ENCODE assay signal across 31 cellular contexts in the genomic region with DNA sequence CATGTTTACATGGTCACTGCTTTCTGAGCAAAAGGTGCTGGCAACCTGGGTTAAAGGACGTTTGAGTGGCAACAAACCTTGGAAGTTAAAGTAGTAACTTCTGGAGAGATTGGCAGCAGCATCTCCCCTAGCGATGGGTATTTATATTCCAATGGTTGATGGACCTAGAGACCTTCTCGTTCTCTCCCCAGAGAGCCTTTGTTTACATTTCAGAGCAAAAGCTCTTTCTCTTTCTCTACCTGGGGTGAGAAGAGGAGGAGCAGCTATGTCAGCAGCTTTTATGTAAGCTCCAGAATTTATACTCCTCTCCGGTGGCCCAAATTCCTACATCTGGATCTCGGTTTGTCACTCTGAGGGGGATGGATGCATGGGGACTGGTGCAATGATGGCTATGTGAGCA.
"Had no signal": no experiment of that assay in that cellular context is flagged by ENCODE, and none has a peak within 500 bp of the region (broad histone marks: within the 10 kb centered on the region; RNA-seq: fewer than 3 reads in every experiment).

No MANE protein-coding gene starts in this region.

- ATAC-seq: activated CD4-positive, alpha-beta T cell treated with anti-CD3 and anti-CD28 coated beads for 36 hours; activated T-cell treated with anti-CD3 and anti-CD28 coated beads, Interleukin-2, amount 50 U/mL, for 4 hours; effector memory CD8-positive, alpha-beta T cell; gastroesophageal sphincter; natural killer cell treated with Interleukin-12 subunit alpha and Interleukin-12 subunit beta and Interleukin-15 and Interleukin-18, amount 100 ng/mL, for 72 hours had no signal

- H3K4me1 Mint-ChIP-seq: activated B cell treated with CpG ODN at 0.5 μM for 24 hours; activated CD4-positive, alpha-beta T cell treated with anti-CD3 and anti-CD28 coated beads for 36 hours; activated naive CD8-positive, alpha-beta T cell treated with anti-CD3 and anti-CD28 coated beads, Interleukin-2, amount 10 ng/mL, durations not matched to agents 7 days and 5 days had no signal

- H3K27ac ChIP-seq: colonic mucosa, dorsolateral prefrontal cortex, esophagus squamous epithelium, gastroesophageal sphincter, left ventricle myocardium inferior, neutrophil, ovary, prostate gland, right atrium auricular region, thoracic aorta, vagina had no signal

- H3K4me3 Mint-ChIP-seq: activated B cell treated with CpG ODN at 0.5 μM for 24 hours; activated CD4-positive, alpha-beta T cell treated with anti-CD3 and anti-CD28 coated beads for 36 hours; activated naive CD8-positive, alpha-beta T cell treated with anti-CD3 and anti-CD28 coated beads, Interleukin-2, amount 10 ng/mL, durations not matched to agents 7 days and 5 days; activated T-cell treated with anti-CD3 and anti-CD28 coated beads, Interleukin-2, amount 50 U/mL, for 4 hours; effector memory CD8-positive, alpha-beta T cell; natural killer cell treated with Interleukin-12 subunit alpha and Interleukin-12 subunit beta and Interleukin-15 and Interleukin-18, amount 100 ng/mL, for 72 hours; type B pancreatic cell had no signal

- H3K27ac Mint-ChIP-seq: activated B cell treated with CpG ODN at 0.5 μM for 24 hours; activated CD4-positive, alpha-beta T cell treated with anti-CD3 and anti-CD28 coated beads for 36 hours; activated naive CD8-positive, alpha-beta T cell treated with anti-CD3 and anti-CD28 coated beads, Interleukin-2, amount 10 ng/mL, durations not matched to agents 7 days and 5 days; activated T-helper 2 cell treated with anti-CD3 and anti-CD28 coated beads, Interferon-gamma antibody, Interleukin-2, Interleukin-4, amounts not matched to agents 10 μg/mL and 5 μg/mL and 100 μg/mL, durations not matched to agents 14 hours and 24 hours and 36 hours; effector memory CD8-positive, alpha-beta T cell; natural killer cell treated with Interleukin-12 subunit alpha and Interleukin-12 subunit beta and Interleukin-15 and Interleukin-18, amount 100 ng/mL, for 72 hours; type B pancreatic cell had no signal

- H3K27me3 Mint-ChIP-seq: activated naive CD8-positive, alpha-beta T cell treated with anti-CD3 and anti-CD28 coated beads, Interleukin-2, amount 10 ng/mL, durations not matched to agents 7 days and 5 days had no signal

- H3K36me3 ChIP-seq: colonic mucosa, esophagus squamous epithelium, gastroesophageal sphincter, left ventricle myocardium inferior, neutrophil, ovary, prostate gland, right atrium auricular region, thoracic aorta, vagina had no signal

- H3K27me3 ChIP-seq: colonic mucosa, neutrophil, ovary, right atrium auricular region, vagina had no signal

- H3K9me3 Mint-ChIP-seq: activated B cell treated with CpG ODN at 0.5 μM for 24 hours; activated naive CD8-positive, alpha-beta T cell treated with anti-CD3 and anti-CD28 coated beads, Interleukin-2, amount 10 ng/mL, durations not matched to agents 7 days and 5 days; activated T-cell treated with anti-CD3 and anti-CD28 coated beads, Interleukin-2, amount 50 U/mL, for 4 hours; activated T-helper 2 cell treated with anti-CD3 and anti-CD28 coated beads, Interferon-gamma antibody, Interleukin-2, Interleukin-4, amounts not matched to agents 10 μg/mL and 5 μg/mL and 100 μg/mL, durations not matched to agents 14 hours and 24 hours and 36 hours; effector memory CD8-positive, alpha-beta T cell; natural killer cell treated with Interleukin-12 subunit alpha and Interleukin-12 subunit beta and Interleukin-15 and Interleukin-18, amount 100 ng/mL, for 72 hours; type B pancreatic cell had no signal

- FAIRE-seq: bronchial epithelial cell had no signal

- DNase-seq: activated B cell treated with CpG ODN at 0.5 μM for 24 hours; activated CD4-positive, alpha-beta T cell treated with anti-CD3 and anti-CD28 coated beads for 36 hours; activated CD4-positive, alpha-beta T cell treated with anti-CD3 and anti-CD28 coated beads, Interleukin-2, amount 50 U/mL, for 4 hours; activated CD8-positive, alpha-beta memory T cell treated with anti-CD3 and anti-CD28 coated beads, Interleukin-2, amount 50 U/mL, for 48 hours; activated naive CD4-positive, alpha-beta T cell treated with Interleukin-2 at 50 U/mL for 16 hours; activated naive CD8-positive, alpha-beta T cell treated with anti-CD3 and anti-CD28 coated beads, Interleukin-2, amount 10 ng/mL, durations not matched to agents 7 days and 5 days; activated T-cell treated with anti-CD3 and anti-CD28 coated beads, Interleukin-2, amount 50 U/mL, for 4 hours; amygdala; colonic mucosa; dorsolateral prefrontal cortex; effector memory CD8-positive, alpha-beta T cell; esophagus squamous epithelium; hypothalamus; kidney glomerular epithelial cell; left ventricle myocardium inferior; mammary epithelial cell; midbrain; ovary; stimulated activated CD4-positive, alpha-beta T cell treated with anti-CD3 and anti-CD28 coated beads, Interleukin-4, amount 100 ng/mL, for 24 hours; stimulated activated naive CD4-positive, alpha-beta T cell treated with Interleukin-2 at 50 U/mL for 16 hours; T-helper 9 cell had no signal

- H3K4me3 ChIP-seq: colonic mucosa, dorsolateral prefrontal cortex, esophagus squamous epithelium, gastroesophageal sphincter, left ventricle myocardium inferior, ovary, prostate gland, right atrium auricular region, thoracic aorta, vagina had no signal

- H3K9me3 ChIP-seq: colonic mucosa, esophagus squamous epithelium, gastroesophageal sphincter, left ventricle myocardium inferior, neutrophil, ovary, prostate gland, right atrium auricular region, thoracic aorta, vagina had no signal

- H3K36me3 Mint-ChIP-seq: activated naive CD8-positive, alpha-beta T cell treated with anti-CD3 and anti-CD28 coated beads, Interleukin-2, amount 10 ng/mL, durations not matched to agents 7 days and 5 days; natural killer cell treated with Interleukin-12 subunit alpha and Interleukin-12 subunit beta and Interleukin-15 and Interleukin-18, amount 100 ng/mL, for 72 hours; type B pancreatic cell had no signal

- H3K4me1 ChIP-seq: colonic mucosa, esophagus squamous epithelium, gastroesophageal sphincter, left ventricle myocardium inferior, prostate gland, right atrium auricular region, vagina had no signal
